28 cellular contexts compared by ENCODE assay signal in genomic region chr4:68476191-68476590, GRCh38. TPM values are rescaled to one million over a fixed set of nuclear protein-coding genes. Genes with fewer than 3 reads are reported as not detected.
"Had no signal": no experiment of that assay in that cellular context is flagged by ENCODE, and none has a peak within 500 bp of the region (broad histone marks: within the 10 kb centered on the region; RNA-seq: fewer than 3 reads in every experiment).

No MANE protein-coding gene starts in this region.

- H3K27ac ChIP-seq: coronary artery, hepatocyte, tibial artery had no signal

- H2AFZ ChIP-seq: hepatocyte had no signal

- H3K9me3 Mint-ChIP-seq: brain; central memory CD8-positive, alpha-beta T cell had no signal

- DNase-seq: activated CD4-positive, alpha-beta T cell treated with anti-CD3 and anti-CD28 coated beads, Interleukin-2, amount 10 ng/mL, durations not matched to agents 24 days and 14 days; activated CD4-positive, CD25-positive, alpha-beta regulatory T cell; activated CD8-positive, alpha-beta memory T cell treated with anti-CD3 and anti-CD28 coated beads, Interleukin-2, amount 50 U/mL, for 4 hours; activated CD8-positive, alpha-beta T cell treated with anti-CD3 and anti-CD28 coated beads, Interleukin-2, amount 10 ng/mL, durations not matched to agents 7 days and 5 days; activated gamma-delta T cell; activated T-cell treated with anti-CD3 and anti-CD28 coated beads, Interleukin-2, amount 50 U/mL, for 72 hours; amniotic stem cell; effector CD4-positive, alpha-beta T cell; islet precursor cell; mammary epithelial cell; natural killer cell; posterior cingulate gyrus; retina; stimulated activated CD4-positive, alpha-beta T cell treated with anti-CD3 and anti-CD28 coated beads, Interleukin-2, amount 100 ng/mL, for 48 hours; tibial artery had no signal

- H3K27me3 Mint-ChIP-seq: central memory CD8-positive, alpha-beta T cell; stimulated activated memory B cell treated with anti-CD40 and anti-IgM and Interleukin-4, amounts not matched to agents 10 μg/mL and 1 μg/mL and 100 μg/mL, for 72 hours had no signal

- H3K9me3 ChIP-seq: tibial artery had no signal

- H3K4me1 Mint-ChIP-seq: activated CD4-positive, alpha-beta T cell treated with anti-CD3 and anti-CD28 coated beads, Interleukin-2, amount 10 ng/mL, durations not matched to agents 24 days and 14 days; brain; central memory CD8-positive, alpha-beta T cell; natural killer cell had no signal

- H3K4me3 ChIP-seq: coronary artery, hepatocyte, tibial artery had no signal

- ATAC-seq: activated CD8-positive, alpha-beta T cell treated with anti-CD3 and anti-CD28 coated beads, Interleukin-2, amount 10 ng/mL, durations not matched to agents 7 days and 5 days; activated naive CD4-positive, alpha-beta T cell treated with anti-CD3 and anti-CD28 coated beads, Interleukin-2, amount 50 U/mL, for 72 hours; activated T-cell treated with anti-CD3 and anti-CD28 coated beads, Interleukin-2, amount 50 U/mL, for 72 hours; left lobe of liver; natural killer cell; stimulated activated memory B cell treated with anti-CD40 and anti-IgM and Interleukin-4, amounts not matched to agents 10 μg/mL and 1 μg/mL and 100 μg/mL, for 72 hours had no signal

- H3K36me3 ChIP-seq: tibial artery had no signal

- H3K79me2 ChIP-seq: hepatocyte had no signal

- H3K27ac Mint-ChIP-seq: activated CD4-positive, alpha-beta T cell treated with anti-CD3 and anti-CD28 coated beads, Interleukin-2, amount 10 ng/mL, durations not matched to agents 24 days and 14 days; activated CD8-positive, alpha-beta T cell treated with anti-CD3 and anti-CD28 coated beads, Interleukin-2, amount 10 ng/mL, durations not matched to agents 7 days and 5 days; activated naive CD4-positive, alpha-beta T cell treated with anti-CD3 and anti-CD28 coated beads, Interleukin-2, amount 50 U/mL, for 72 hours; brain; natural killer cell; stimulated activated memory B cell treated with anti-CD40 and anti-IgM and Interleukin-4, amounts not matched to agents 10 μg/mL and 1 μg/mL and 100 μg/mL, for 72 hours had no signal

- FAIRE-seq: endothelial cell of umbilical vein, urothelium cell line had no signal

- H3K27me3 ChIP-seq: hepatocyte, tibial artery had no signal

- H3K4me2 ChIP-seq: hepatocyte had no signal

- H3K4me1 ChIP-seq: tibial artery had no signal

- H3K36me3 Mint-ChIP-seq: activated naive CD4-positive, alpha-beta T cell treated with anti-CD3 and anti-CD28 coated beads, Interleukin-2, amount 50 U/mL, for 72 hours; brain; natural killer cell; stimulated activated memory B cell treated with anti-CD40 and anti-IgM and Interleukin-4, amounts not matched to agents 10 μg/mL and 1 μg/mL and 100 μg/mL, for 72 hours had no signal

- H3K4me3 Mint-ChIP-seq: activated CD4-positive, alpha-beta T cell treated with anti-CD3 and anti-CD28 coated beads, Interleukin-2, amount 10 ng/mL, durations not matched to agents 24 days and 14 days; activated CD8-positive, alpha-beta T cell treated with anti-CD3 and anti-CD28 coated beads, Interleukin-2, amount 10 ng/mL, durations not matched to agents 7 days and 5 days; activated T-cell treated with anti-CD3 and anti-CD28 coated beads, Interleukin-2, amount 50 U/mL, for 72 hours; brain; central memory CD8-positive, alpha-beta T cell; natural killer cell; stimulated activated memory B cell treated with anti-CD40 and anti-IgM and Interleukin-4, amounts not matched to agents 10 μg/mL and 1 μg/mL and 100 μg/mL, for 72 hours had no signal

RNA-seq across cellular contexts. Expression of gene TMPRSS11E, which starts 28.9 kb away (rescaled TPM):
- total RNA-seq: activated CD4-positive, alpha-beta T cell treated with anti-CD3 and anti-CD28 coated beads, Interleukin-2, amount 10 ng/mL, durations not matched to agents 24 days and 14 days; activated CD8-positive, alpha-beta T cell treated with anti-CD3 and anti-CD28 coated beads, Interleukin-2, amount 10 ng/mL, durations not matched to agents 7 days and 5 days; activated T-cell treated with anti-CD3 and anti-CD28 coated beads, Interleukin-2, amount 50 U/mL, for 72 hours; endothelial cell of umbilical vein; fibroblast of lung; glomerular endothelial cell; left lobe of liver; mucosa of gallbladder; natural killer cell; skeletal muscle tissue had no signal
- polyA plus RNA-seq: endothelial cell of umbilical vein, fibroblast of lung had no signal
